Comparison of ENCODE assay signal across 8 cellular contexts in the genomic region with DNA sequence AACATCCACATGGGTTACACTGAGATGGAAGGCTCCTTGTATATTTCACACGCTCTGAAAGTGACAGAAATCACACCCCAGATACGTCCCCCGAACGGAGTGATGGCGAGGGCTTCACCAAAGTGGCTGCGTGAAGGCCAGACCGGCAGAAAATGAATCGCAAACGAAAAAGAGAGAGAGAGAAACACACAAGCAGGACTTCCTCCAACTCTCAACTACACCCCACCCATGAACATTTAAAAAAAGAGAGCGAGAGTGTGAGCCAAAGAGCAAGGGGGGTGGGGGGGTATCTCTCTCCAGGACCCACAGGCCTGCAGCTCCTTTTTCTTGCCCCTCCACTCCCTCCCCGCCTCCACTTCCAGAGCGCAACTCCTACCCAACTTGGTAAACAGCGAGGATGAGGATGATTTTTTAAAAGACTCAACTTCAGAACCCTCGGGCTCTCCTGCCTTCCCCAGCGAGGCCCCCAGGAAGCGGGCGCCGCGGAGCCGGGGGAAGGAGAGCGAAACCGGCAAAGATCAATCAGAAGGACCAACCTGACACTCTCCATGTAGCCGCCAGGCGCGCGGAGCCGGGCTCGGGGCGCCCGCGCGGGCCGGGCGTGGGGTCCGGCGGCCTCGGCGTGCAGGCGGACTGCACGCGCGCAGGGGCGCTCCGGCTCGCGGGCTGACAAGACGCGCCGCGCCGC.
DNase-seq lines count a peak whose midpoint lies in the region; ATAC-seq and TF ChIP-seq lines count a peak whose summit lies in the region.

No MANE protein-coding gene starts in this region.

- H3K36me3 Mint-ChIP-seq in T-helper 17 cell (ENCODE audit: low read depth) = no peaks in the 10 kb centered on the region

- peak overlapping the region; percentile 86 to 91 (median 89) for H3K27ac ChIP-seq in gastrocnemius medialis

- H3K27me3 ChIP-seq in iPS-15b (ENCODE audit: control insufficient read depth, insufficient read depth, low read length) (no peaks in the 10 kb centered on the region), gastrocnemius medialis (no peaks in the 10 kb centered on the region)

- no peak overlapping the region for H3K9ac ChIP-seq in iPS-15b (ENCODE audit: low read depth, low read length)

- DNase-seq in NCI-H2227 (lab: John Stamatoyannopoulos, UW; ENCODE audit: unreplicated experiment) (peak; percentile 9), NCI-H2227 treated with DMSO at 0.1 percent for 48 hours (lab: John Stamatoyannopoulos, UW) (no peak), T-helper 17 cell (peak in 2 of 3 donors; percentile 54 to 64), astrocyte of the hippocampus (ENCODE audit: low read depth, low spot score) (peak; percentile 79), gastrocnemius medialis (peak in 1 of 2 donors; percentile 9)

- peak in 3 of 5 experiments; percentile 8 to 20 (median 18) for TF ChIP-seq CTCF in gastrocnemius medialis (IDR thresholded peaks at IDR 0.05 in 4 of 5, conservative IDR thresholded peaks at IDR 0.05 in 1 of 5)

- peaks cover 59% of the 10 kb centered on the region for H3K4me1 ChIP-seq in iPS-15b (ENCODE audit: control insufficient read depth, insufficient read depth, low read length)
- peaks cover 49 to 52% of the 10 kb centered on the region in 2 donors for H3K4me1 ChIP-seq in gastrocnemius medialis

- H3K4me3 Mint-ChIP-seq in T-helper 17 cell = no peak overlapping the region

- peak; percentile 29 for ATAC-seq in HG03442 (IDR thresholded peaks at IDR 0.05; ENCODE audit: unreplicated experiment)
- peak; percentile 52 for ATAC-seq in T-helper 17 cell
- ATAC-seq in gastrocnemius medialis = peak; percentile 20 to 28
- no peak for ATAC-seq in HG03565 (IDR thresholded peaks at IDR 0.05; ENCODE audit: unreplicated experiment)

- TF ChIP-seq POLR2A in gastrocnemius medialis (IDR thresholded peaks at IDR 0.05) = peak; percentile 45 to 64

- peak overlapping the region; percentile 76 for H3K4me3 ChIP-seq in iPS-15b (ENCODE audit: low read depth, low read length)
- H3K4me3 ChIP-seq in gastrocnemius medialis = peak overlapping the region; percentile 58 to 83 (median 72)

- intact Hi-C loops in gastrocnemius medialis (cut with DNase I; ENCODE audit: low total_unique reads) = loop anchor here (2.0 to 10.0 kb wide), 4 partner anchors 148 to 1940 kb away; partner anchors contain the start of gene LMOD3

- H3K36me3 ChIP-seq in iPS-15b (ENCODE audit: control insufficient read depth, insufficient read depth, low read length) = no peaks in the 10 kb centered on the region
- H3K36me3 ChIP-seq in gastrocnemius medialis = no peaks in the 10 kb centered on the region

- no peak overlapping the region for H3K27ac Mint-ChIP-seq in T-helper 17 cell

- H3K9me3 ChIP-seq in T-helper 17 cell (ENCODE audit: control insufficient read depth, low read length, poor library complexity, severe bottlenecking) = no peaks in the 10 kb centered on the region
- no peaks in the 10 kb centered on the region for H3K9me3 ChIP-seq in iPS-15b (ENCODE audit: control insufficient read depth, insufficient read depth, low read length)
- no peaks in the 10 kb centered on the region for H3K9me3 ChIP-seq in gastrocnemius medialis

- H3K4me1 Mint-ChIP-seq in T-helper 17 cell = peaks cover 57% of the 10 kb centered on the region

- in situ Hi-C loops in gastrocnemius medialis (cut with MboI; ENCODE audit: low sequenced_read_pairs in 4 of 4) = no loop called here

- H3K27me3 Mint-ChIP-seq in T-helper 17 cell = no peaks in the 10 kb centered on the region
